ENCODE assay signal across 28 cellular contexts in genomic region chr16:22204091-22204655, GRCh38. TPM values are rescaled to one million over a fixed set of nuclear protein-coding genes. Genes with fewer than 3 reads are reported as not detected.
DNase-seq lines count a peak whose midpoint lies in the region; ATAC-seq, FAIRE-seq and TF ChIP-seq lines count a peak whose summit lies in the region.
"Had no signal": no experiment of that assay in that cellular context is flagged by ENCODE, and none has a peak within 500 bp of the region (broad histone marks: within the 10 kb centered on the region; RNA-seq: fewer than 3 reads in every experiment).

No MANE protein-coding gene starts in this region.

- H2AFZ ChIP-seq in HepG2 (ENCODE audit: low read length), result no peak overlapping the region
- H2AFZ ChIP-seq in OCI-LY7 (ENCODE audit: low read length), result peak overlapping the region; percentile 23; the same call in 1 of the 2 replicates

- TF ChIP-seq EP300 in HepG2 (IDR thresholded peaks at IDR 0.05; ENCODE audit: low read depth in 2 of 2, low read length in 2 of 2) (no peak), HepG2 (CRISPR knock-in tag; IDR thresholded peaks at IDR 0.05; ENCODE audit: borderline replicate concordance) (no peak), suprapubic skin (IDR thresholded peaks at IDR 0.05) (no peak)

- H3K27me3 ChIP-seq in HepG2 (ENCODE audit: control insufficient read depth in 1 of 2, insufficient read depth in 2 of 2, low read length in 2 of 2), result no peaks in the 10 kb centered on the region; a peak in 1 of 5 replicates
- no peaks in the 10 kb centered on the region for H3K27me3 ChIP-seq in right lobe of liver
- no peaks in the 10 kb centered on the region for H3K27me3 ChIP-seq in suprapubic skin
- H3K27me3 ChIP-seq in mesendoderm (ENCODE audit: insufficient read depth, low read length, poor library complexity), result no peaks in the 10 kb centered on the region
- H3K27me3 ChIP-seq: BLaER1 treated with 17β-estradiol and CSF1 and Interleukin-3, amounts not matched to agents 10 nM and 100 nM; SJSA1 had no signal

- in situ Hi-C loops in HepG2 (cut with HindIII; ENCODE audit: extremely low pct_ligation_motif_present, low pct_unique_long_range_greater_than_20kb), result no loop called here

- TF ChIP-seq POLR2A in HepG2 (IDR thresholded peaks at IDR 0.05; ENCODE audit: insufficient read depth in 1 of 2, low read depth in 2 of 2, low read length in 2 of 2) (no peak), right lobe of liver (IDR thresholded peaks at IDR 0.05) (no peak), suprapubic skin (IDR thresholded peaks at IDR 0.05) (no peak)

- no peak overlapping the region for H2AK5ac ChIP-seq in mesendoderm (ENCODE audit: low read length)

- POLR2A ChIA-PET in HepG2 (lab: Yijun Ruan, JAX), result interaction anchor here (0.6 to 5.4 kb wide), 3 partner anchors 12 to 171 kb away, joined by 3 to 78 read pairs (median 5); no protein-coding TSS in a partner anchor
- POLR2A ChIA-PET in OCI-LY7 (lab: Charles Lee), result interaction anchor here (0.7 kb wide), 1 partner anchor 343 kb away, joined by 3 read pairs; no protein-coding TSS in a partner anchor

- H4K5ac ChIP-seq in mesendoderm (ENCODE audit: low read length), result no peak overlapping the region

- H3K56ac ChIP-seq in mesendoderm (ENCODE audit: low read length), result no peak overlapping the region

- peaks cover 27% of the 10 kb centered on the region for H3K79me2 ChIP-seq in HepG2 (ENCODE audit: insufficient read depth, low read length)
- peaks cover 28% of the 10 kb centered on the region for H3K79me2 ChIP-seq in OCI-LY7 (ENCODE audit: insufficient read depth, low read depth, low read length)
- H3K79me2 ChIP-seq in mesendoderm (ENCODE audit: control insufficient read depth, insufficient read depth, low read length), result no peaks in the 10 kb centered on the region

- BruUV-seq in HepG2 (replicated peaks; lab: Mats Ljungman, UMichigan), result no TSS peak
- BruUV-seq in OCI-LY7 (replicated peaks; lab: Mats Ljungman, UMichigan), result no TSS peak

- no peak overlapping the region for H3K4me3 Mint-ChIP-seq in glutamatergic neuron (ENCODE audit: unreplicated experiment)

- H4K20me1 ChIP-seq in HepG2 (ENCODE audit: insufficient read depth, low read length) (no peaks in the 10 kb centered on the region), OCI-LY7 (ENCODE audit: insufficient read depth, low read length) (no peaks in the 10 kb centered on the region)

- H3K36me3 Mint-ChIP-seq in glutamatergic neuron (ENCODE audit: unreplicated experiment), result no peaks in the 10 kb centered on the region
- H3K36me3 Mint-ChIP-seq: IgD-negative memory B cell had no signal

- intact Hi-C loops in HepG2 (cut with micrococcal nuclease; ENCODE audit: unreplicated experiment), result no loop called here
- intact Hi-C loops in right lobe of liver (cut with DNase I), result loop anchor here in 1 of 2 donors (5.0 kb wide), 1 partner anchor 93 kb away; the partner anchor contains the start of gene POLR3E
- intact Hi-C loops in OCI-LY7 (cut with micrococcal nuclease; ENCODE audit: unreplicated experiment), result no loop called here

- H3K27ac Mint-ChIP-seq in glutamatergic neuron (ENCODE audit: unreplicated experiment), result peak overlapping the region; percentile 33

- H3K27ac ChIP-seq in HepG2 (ENCODE audit: extremely low read length, insufficient read depth, low read length) (no peak overlapping the region), right lobe of liver (no peak overlapping the region), OCI-LY7 (ENCODE audit: low read depth, low read length, poor library complexity, severe bottlenecking) (no peak overlapping the region), suprapubic skin (peak overlapping the region; percentile 99), mesendoderm (ENCODE audit: low read depth, low read length) (no peak overlapping the region)
- H3K27ac ChIP-seq: BLaER1 treated with 17β-estradiol and CSF1 and Interleukin-3, amounts not matched to agents 10 nM and 100 nM; SJSA1 had no signal

- H3K9me3 Mint-ChIP-seq in glutamatergic neuron (ENCODE audit: unreplicated experiment), result peaks cover 9% of the 10 kb centered on the region
- H3K9me3 Mint-ChIP-seq: CD4-positive, alpha-beta memory T cell; IgD-negative memory B cell had no signal

- no peak for TF ChIP-seq CTCF in HepG2 (CRISPR knock-in tag; IDR thresholded peaks at IDR 0.05)
- TF ChIP-seq CTCF in right lobe of liver (IDR thresholded peaks at IDR 0.05), result no peak
- no peak for TF ChIP-seq CTCF in OCI-LY7 (conservative IDR thresholded peaks at IDR 0.05; ENCODE audit: low read length)
- TF ChIP-seq CTCF in glutamatergic neuron (IDR thresholded peaks at IDR 0.05; ENCODE audit: partially characterized antibody, unreplicated experiment), result no peak
- no peak for TF ChIP-seq CTCF in suprapubic skin (IDR thresholded peaks at IDR 0.05)

- H3K27me3 Mint-ChIP-seq in glutamatergic neuron (ENCODE audit: unreplicated experiment), result peaks cover 10% of the 10 kb centered on the region
- H3K27me3 Mint-ChIP-seq: CD4-positive, alpha-beta memory T cell; IgD-negative memory B cell had no signal

- H3K23ac ChIP-seq in mesendoderm (ENCODE audit: low read length), result no peak overlapping the region

- H3K4me1 Mint-ChIP-seq in glutamatergic neuron (ENCODE audit: low read depth, unreplicated experiment), result peaks cover 10% of the 10 kb centered on the region

- H2BK120ac ChIP-seq in mesendoderm (ENCODE audit: low read depth, low read length), result no peak overlapping the region

- CTCF ChIA-PET in HepG2 (lab: Yijun Ruan, JAX; ENCODE audit: low intra/inter-chr PET ratio, low total read pairs), result interaction anchor here (1.1 kb wide), 1 partner anchor 95 kb away, joined by 3 read pairs; no protein-coding TSS in a partner anchor
- CTCF ChIA-PET in OCI-LY7 (lab: Charles Lee; ENCODE audit: unreplicated experiment), result interaction anchor here (0.6 kb wide), 1 partner anchor 171 kb away, joined by 4 read pairs; no protein-coding TSS in a partner anchor

- H3K36me3 ChIP-seq in HepG2 (replicated peaks in 1 of 2; ENCODE audit: control insufficient read depth in 1 of 2, insufficient read depth in 2 of 2, low read length in 2 of 2) (no peaks in the 10 kb centered on the region), right lobe of liver (no peaks in the 10 kb centered on the region), OCI-LY7 (ENCODE audit: insufficient read depth, low read length) (no peaks in the 10 kb centered on the region; the same call in 1 of the 2 replicates), suprapubic skin (no peaks in the 10 kb centered on the region), mesendoderm (ENCODE audit: control insufficient read depth, insufficient read depth, low read length) (no peaks in the 10 kb centered on the region)
- H3K36me3 ChIP-seq: SJSA1 had no signal

- peaks cover 5% of the 10 kb centered on the region for H3K79me1 ChIP-seq in mesendoderm (ENCODE audit: low read length)

- H3K4me2 ChIP-seq in HepG2 (ENCODE audit: low read depth, low read length), result peak overlapping the region; percentile 96
- no peak overlapping the region for H3K4me2 ChIP-seq in OCI-LY7 (ENCODE audit: low read length)
- no peak overlapping the region for H3K4me2 ChIP-seq in mesendoderm (ENCODE audit: low read length)
- H3K4me2 ChIP-seq: A549 had no signal

- H3K9me3 ChIP-seq in HepG2 (ENCODE audit: low read length) (no peaks in the 10 kb centered on the region), right lobe of liver (no peaks in the 10 kb centered on the region), OCI-LY7 (ENCODE audit: low read length) (no peaks in the 10 kb centered on the region; the same call in 1 of the 2 replicates), suprapubic skin (no peaks in the 10 kb centered on the region)
- H3K9me3 ChIP-seq: A549; BLaER1 treated with 17β-estradiol and CSF1 and Interleukin-3, amounts not matched to agents 10 nM and 100 nM; SJSA1 had no signal

- H3K9me2 ChIP-seq in OCI-LY7 (ENCODE audit: insufficient read depth, low read length), result no peaks in the 10 kb centered on the region

- H2BK5ac ChIP-seq in mesendoderm (ENCODE audit: low read length), result no peak overlapping the region

- no peak for TF ChIP-seq RAD21 in HepG2 (CRISPR knock-in tag; IDR thresholded peaks at IDR 0.05)

- H3K9ac ChIP-seq in HepG2 (ENCODE audit: insufficient read depth, low read depth, low read length) (no peak overlapping the region), mesendoderm (ENCODE audit: low read length) (no peak overlapping the region)
- H3K9ac ChIP-seq: BLaER1 treated with 17β-estradiol and CSF1 and Interleukin-3, amounts not matched to agents 10 nM and 100 nM had no signal

- 91% methylated on average over 2 of the region's 2 CpGs for WGBS in HepG2 (ENCODE audit: low lambda C conversion rate)
- WGBS in right lobe of liver (ENCODE audit: insufficient coverage, low coverage, low lambda C conversion rate, missing lambda C conversion rate), result 100% methylated on average over 2 of the region's 2 CpGs
- 95% methylated on average over 2 of the region's 2 CpGs for WGBS in suprapubic skin
- no CpG with 5 or more reads among the region's 2 CpGs for WGBS in mesendoderm (ENCODE audit: extremely low coverage, insufficient coverage, low lambda C conversion rate)

- H4K8ac ChIP-seq in mesendoderm (ENCODE audit: low read depth, low read length), result no peak overlapping the region

- no peak for FAIRE-seq in HepG2 (lab: Jason Lieb, UNC)
- FAIRE-seq: A549, GM12878, H1 had no signal

- H3K18ac ChIP-seq in mesendoderm (ENCODE audit: low read length), result no peak overlapping the region

- H3K4me3 ChIP-seq in HepG2 (replicated peaks in 1 of 3; ENCODE audit: insufficient read depth in 1 of 3, low read depth in 2 of 3, low read length in 3 of 3), result peak overlapping the region in 2 of 3 experiments; percentile 54 to 93; a peak in 1 of 6 replicates
- no peak overlapping the region for H3K4me3 ChIP-seq in right lobe of liver
- H3K4me3 ChIP-seq in OCI-LY7 (ENCODE audit: low read depth, low read length, poor library complexity, severe bottlenecking), result no peak overlapping the region
- no peak overlapping the region for H3K4me3 ChIP-seq in suprapubic skin
- H3K4me3 ChIP-seq in mesendoderm (ENCODE audit: low read length), result no peak overlapping the region
- H3K4me3 ChIP-seq: A549; BLaER1 treated with 17β-estradiol and CSF1 and Interleukin-3, amounts not matched to agents 10 nM and 100 nM; GM12878; SJSA1 had no signal

- no peak overlapping the region for H2BK15ac ChIP-seq in mesendoderm (replicated peaks; ENCODE audit: low read depth)

- no peak for DNase-seq in HepG2 (ENCODE audit: low spot score)
- no peak for DNase-seq in right lobe of liver
- DNase-seq in OCI-LY7 (ENCODE audit: low spot score), result no peak
- no peak for DNase-seq in glutamatergic neuron
- no peak for DNase-seq in suprapubic skin (ENCODE audit: low spot score in 2 of 2)
- DNase-seq in NCI-H1694 (lab: John Stamatoyannopoulos, UW), result no peak
- DNase-seq in mesendoderm, result no peak
- DNase-seq: AML-193; CD4-positive, alpha-beta memory T cell; COR-L47; DMS79; EL; GDM1; HCEC 1CT; NCI-H1048; NCI-H1417; NCI-H1694 treated with DMSO at 0.1 percent for 48 hours; NCI-H2081; NCI-H2227 treated with DMSO at 0.1 percent for 48 hours; NCI-H526 treated with DMSO at 0.1 percent for 48 hours; Right ventricle myocardium superior had no signal

- peaks cover 76% of the 10 kb centered on the region for H3K4me1 ChIP-seq in HepG2 (ENCODE audit: insufficient read depth, low read length)
- peaks cover 0 to 13% (median 4%) of the 10 kb centered on the region in 4 donors for H3K4me1 ChIP-seq in right lobe of liver
- H3K4me1 ChIP-seq in OCI-LY7 (ENCODE audit: insufficient read depth, low read length, poor library complexity, severe bottlenecking), result peaks cover 51% of the 10 kb centered on the region
- peaks cover 49% of the 10 kb centered on the region for H3K4me1 ChIP-seq in suprapubic skin
- no peaks in the 10 kb centered on the region for H3K4me1 ChIP-seq in mesendoderm (ENCODE audit: control insufficient read depth, low read depth, low read length)

- no peak for ATAC-seq in HepG2
- no peak for ATAC-seq in right lobe of liver
- ATAC-seq: A549, GM12878 had no signal

- H3K4ac ChIP-seq in mesendoderm (ENCODE audit: low read depth, low read length), result no peak overlapping the region

RNA-seq across cellular contexts. Expression of gene EEF2K, which starts 1.9 kb away (rescaled TPM):
- total RNA-seq in HepG2 (2016; rRNA removed; fragmentation: Illumina TruSeq; extraction: Trizol) (14.3 and 23.8 TPM in 2 replicates), right lobe of liver (10 to 100 TPM in 5 of 6 experiments, 1 to 10 TPM in 1; 10.0 to 17.5 (median 11.5) TPM), OCI-LY7 (2022) (40.0 and 42.3 TPM in 2 replicates), glutamatergic neuron (ENCODE audit: unreplicated experiment) (40.2 TPM), suprapubic skin (100 to 1,000 TPM in 1 of 4 donors, 10 to 100 TPM in 3; 50.9 to 194 (median 73.8) TPM)
- 3.2 and 3.4 TPM in 2 replicates for total RNA-seq in HepG2 (2016; cell fraction: cytosol; rRNA removed; fragmentation: Illumina TruSeq; extraction: Trizol; ENCODE audit: low read depth)
- total RNA-seq in HepG2 (2016; cell fraction: insoluble cytoplasmic fraction; rRNA removed; fragmentation: Illumina TruSeq; extraction: Trizol), result 12.5 and 22.8 TPM in 2 replicates
- total RNA-seq in HepG2 (2016; cell fraction: membrane; rRNA removed; fragmentation: Illumina TruSeq; extraction: Trizol), result 8.3 and 8.6 TPM in 2 replicates
- 20.0 and 25.8 TPM in 2 replicates for total RNA-seq in HepG2 (2016; cell fraction: nucleus; rRNA removed; fragmentation: Illumina TruSeq; extraction: Trizol)
- 20.0 and 22.0 TPM in 2 replicates for polyA plus RNA-seq in HepG2 (2011; rRNA removed)
- 7.4 and 8.9 TPM in 2 replicates for polyA plus RNA-seq in HepG2 (2011; cell fraction: cytosol; rRNA removed)
- 47.8 and 56.1 TPM in 2 replicates for polyA plus RNA-seq in HepG2 (2011; cell fraction: nucleus; rRNA removed)
- polyA plus RNA-seq in HepG2 (2012), result 11.0 and 12.1 TPM in 2 replicates
- polyA plus RNA-seq in HepG2 (2016; cell fraction: cytosol; fragmentation: Illumina TruSeq; extraction: Trizol; ENCODE audit: low read depth), result 1.1 and 1.2 TPM in 2 replicates
- 8.7 and 10.9 TPM in 2 replicates for polyA plus RNA-seq in HepG2 (2016; cell fraction: insoluble cytoplasmic fraction; fragmentation: Illumina TruSeq; extraction: Trizol; ENCODE audit: low read depth)
- polyA plus RNA-seq in HepG2 (2016; cell fraction: membrane; fragmentation: Illumina TruSeq; extraction: Trizol; ENCODE audit: low read depth), result 2.6 and 3.0 TPM in 2 replicates
- polyA plus RNA-seq in HepG2 (2016; cell fraction: nucleus; fragmentation: Illumina TruSeq; extraction: Trizol; ENCODE audit: insufficient read depth, low read depth), result 33.2 and 35.2 TPM in 2 replicates
- polyA minus RNA-seq in HepG2 (2011; rRNA and poly(A)+ RNA removed; ENCODE audit: low replicate concordance), result 52.0 and 57.8 TPM in 2 replicates
- polyA minus RNA-seq in HepG2 (2011; cell fraction: cytosol; rRNA and poly(A)+ RNA removed), result 14.7 and 15.5 TPM in 2 replicates
- polyA minus RNA-seq in HepG2 (2011; cell fraction: nucleus; rRNA and poly(A)+ RNA removed), result 23.9 and 25.6 TPM in 2 replicates
- total RNA-seq in OCI-LY7 (2014; rRNA removed; shearing (Covaris generic)), result 17.6 and 23.8 TPM in 2 replicates
- 6.1 TPM for polyA plus RNA-seq in mesendoderm (2013, experiment 1 of 2)
- polyA plus RNA-seq in mesendoderm (2013, experiment 2 of 2), result 5.5 TPM

RNA-seq across cellular contexts. Expression of gene SDR42E2, which starts 41.9 kb away (rescaled TPM):
- total RNA-seq in HepG2 (2016; rRNA removed; fragmentation: Illumina TruSeq; extraction: Trizol), result 0.11 TPM in 1 of 2 replicates, not detected in the other
- total RNA-seq in HepG2 (2016; cell fraction: cytosol; rRNA removed; fragmentation: Illumina TruSeq; extraction: Trizol; ENCODE audit: low read depth), result 0.44 and 0.71 TPM in 2 replicates
- total RNA-seq in HepG2 (2016; cell fraction: insoluble cytoplasmic fraction; rRNA removed; fragmentation: Illumina TruSeq; extraction: Trizol), result 0.13 TPM in 1 of 2 replicates, not detected in the other
- 0.17 and 0.28 TPM in 2 replicates for total RNA-seq in HepG2 (2016; cell fraction: membrane; rRNA removed; fragmentation: Illumina TruSeq; extraction: Trizol)
- total RNA-seq in HepG2 (2016; cell fraction: nucleus; rRNA removed; fragmentation: Illumina TruSeq; extraction: Trizol), result 0.37 and 0.60 TPM in 2 replicates
- polyA plus RNA-seq in HepG2 (2011; rRNA removed), result 0.05 TPM in 1 of 2 replicates, not detected in the other
- not detected in 2 replicates for polyA plus RNA-seq in HepG2 (2011; cell fraction: cytosol; rRNA removed)
- 0.07 and 0.10 TPM in 2 replicates for polyA plus RNA-seq in HepG2 (2011; cell fraction: nucleus; rRNA removed)
- 0.17 and 0.23 TPM in 2 replicates for polyA plus RNA-seq in HepG2 (2012)
- 0.05 and 0.08 TPM in 2 replicates for polyA plus RNA-seq in HepG2 (2016; cell fraction: cytosol; fragmentation: Illumina TruSeq; extraction: Trizol; ENCODE audit: low read depth)
- polyA plus RNA-seq in HepG2 (2016; cell fraction: insoluble cytoplasmic fraction; fragmentation: Illumina TruSeq; extraction: Trizol; ENCODE audit: low read depth), result not detected in 2 replicates
- 0.07 TPM in 1 of 2 replicates, not detected in the other for polyA plus RNA-seq in HepG2 (2016; cell fraction: membrane; fragmentation: Illumina TruSeq; extraction: Trizol; ENCODE audit: low read depth)
- polyA plus RNA-seq in HepG2 (2016; cell fraction: nucleus; fragmentation: Illumina TruSeq; extraction: Trizol; ENCODE audit: insufficient read depth, low read depth), result not detected in 2 replicates
- 0.05 and 0.14 TPM in 2 replicates for polyA minus RNA-seq in HepG2 (2011; rRNA and poly(A)+ RNA removed; ENCODE audit: low replicate concordance)
- polyA minus RNA-seq in HepG2 (2011; cell fraction: cytosol; rRNA and poly(A)+ RNA removed), result 0.26 TPM in 1 of 2 replicates, not detected in the other
- polyA minus RNA-seq in HepG2 (2011; cell fraction: nucleus; rRNA and poly(A)+ RNA removed), result 0.50 and 0.77 TPM in 2 replicates
- total RNA-seq in right lobe of liver, result not detected
- total RNA-seq in OCI-LY7 (2014; rRNA removed; shearing (Covaris generic)), result not detected in 2 replicates
- 0.28 and 0.29 TPM in 2 replicates for total RNA-seq in OCI-LY7 (2022)
- not detected for total RNA-seq in glutamatergic neuron (ENCODE audit: unreplicated experiment)
- total RNA-seq in suprapubic skin, result not detected
- 0.01 TPM for polyA plus RNA-seq in mesendoderm (2013, experiment 1 of 2)
- polyA plus RNA-seq in mesendoderm (2013, experiment 2 of 2), result 0.03 TPM
- total RNA-seq: GM12878, H1, NCI-H460, Right ventricle myocardium superior, SJSA1 had no signal
- polyA plus RNA-seq: A549 had no signal

Comparison
In these comparisons a context has a peak if more than half of its experiments do, and no peak if none do; other contexts are left out.
1. H3K4me3 ChIP-seq: peak in HepG2 (2 of 3); none in right lobe of liver (0 of 3), OCI-LY7 (single experiment), suprapubic skin (single experiment) and mesendoderm (single experiment).